Comparison of ENCODE assay signal across 34 cellular contexts in genomic region chr2:82823892-82824291, GRCh38.
"Had no signal": no experiment of that assay in that cellular context is flagged by ENCODE, and none has a peak within 500 bp of the region (broad histone marks: within the 10 kb centered on the region; RNA-seq: fewer than 3 reads in every experiment).

No MANE protein-coding gene starts in this region.

- H3K27me3 ChIP-seq: adrenal gland, body of pancreas, brain microvascular endothelial cell, breast epithelium had no signal

- H3K36me3 ChIP-seq: adrenal gland, brain microvascular endothelial cell, breast epithelium, WERI-Rb-1 had no signal

- DNase-seq: activated CD4-positive, alpha-beta T cell treated with anti-CD3 and anti-CD28 coated beads for 1 hour; activated CD4-positive, alpha-beta T cell treated with anti-CD3 and anti-CD28 coated beads for 36 hours; activated CD4-positive, alpha-beta T cell treated with anti-CD3 and anti-CD28 coated beads for 48 hours; activated CD4-positive, alpha-beta T cell treated with anti-CD3 and anti-CD28 coated beads, Interleukin-2, amount 10 ng/mL, durations not matched to agents 7 days and 5 days; activated CD4-positive, alpha-beta T cell treated with anti-CD3 and anti-CD28 coated beads, Interleukin-2, amount 50 U/mL, for 48 hours; activated CD4-positive, CD25-positive, alpha-beta regulatory T cell; activated CD8-positive, alpha-beta memory T cell treated with anti-CD3 and anti-CD28 coated beads, Interleukin-2, amount 50 U/mL, for 4 hours; activated CD8-positive, alpha-beta T cell treated with anti-CD3 and anti-CD28 coated beads for 36 hours; activated effector memory CD4-positive, alpha-beta T cell treated with anti-CD3 and anti-CD28 coated beads, Interleukin-2, amount 50 U/mL, for 16 hours; activated gamma-delta T cell treated with Interleukin-2 at 50 U/mL for 16 hours; activated naive CD4-positive, alpha-beta T cell; activated naive CD4-positive, alpha-beta T cell treated with anti-CD3 and anti-CD28 coated beads for 36 hours; activated naive CD4-positive, alpha-beta T cell treated with anti-CD3 and anti-CD28 coated beads, Interleukin-2, amount 50 U/mL, for 16 hours; activated naive CD8-positive, alpha-beta T cell treated with anti-CD3 and anti-CD28 coated beads for 36 hours; activated T-cell treated with anti-CD3 and anti-CD28 coated beads for 4 hours; activated T-cell treated with anti-CD3 and anti-CD28 coated beads, Interleukin-2, amount 50 U/mL, for 1 hour; activated T-cell treated with anti-CD3 and anti-CD28 coated beads, Interleukin-2, amount 50 U/mL, for 4 hours; activated T-cell treated with anti-CD3 and anti-CD28 coated beads, Interleukin-2, amount 50 U/mL, for 72 hours; adrenal gland; amniotic stem cell; aorta; body of pancreas; brain microvascular endothelial cell; central memory CD4-positive, alpha-beta T cell; T-helper 1 cell; T-helper 2 cell; T-helper 9 cell; WERI-Rb-1 had no signal

- H3K9me3 ChIP-seq: body of pancreas, breast epithelium had no signal

- H3K27ac ChIP-seq: adrenal gland, body of pancreas, brain microvascular endothelial cell, breast epithelium, WERI-Rb-1 had no signal

- H3K4me1 ChIP-seq: adrenal gland, body of pancreas, breast epithelium had no signal

- FAIRE-seq: astrocyte had no signal

- ATAC-seq: activated CD4-positive, alpha-beta T cell treated with anti-CD3 and anti-CD28 coated beads for 36 hours; activated CD4-positive, CD25-positive, alpha-beta regulatory T cell treated with anti-CD3 and anti-CD28 coated beads, Interleukin-2, amount 50 U/mL, for 24 hours; activated CD8-positive, alpha-beta T cell treated with anti-CD3 and anti-CD28 coated beads for 36 hours; activated naive CD4-positive, alpha-beta T cell treated with anti-CD3 and anti-CD28 coated beads, Interleukin-2, amount 50 U/mL, for 72 hours; activated T-cell treated with anti-CD3 and anti-CD28 coated beads, Interleukin-2, amount 50 U/mL, for 4 hours; activated T-cell treated with anti-CD3 and anti-CD28 coated beads, Interleukin-2, amount 50 U/mL, for 72 hours; activated T-helper 17 cell treated with anti-CD3 and anti-CD28 coated beads, Interleukin-2, amount 50 U/mL, for 72 hours; body of pancreas; WTC11 had no signal

- H3K4me3 ChIP-seq: adrenal gland, body of pancreas, breast epithelium had no signal
